Comparison of ENCODE assay signal across 8 cellular contexts in the genomic region with DNA sequence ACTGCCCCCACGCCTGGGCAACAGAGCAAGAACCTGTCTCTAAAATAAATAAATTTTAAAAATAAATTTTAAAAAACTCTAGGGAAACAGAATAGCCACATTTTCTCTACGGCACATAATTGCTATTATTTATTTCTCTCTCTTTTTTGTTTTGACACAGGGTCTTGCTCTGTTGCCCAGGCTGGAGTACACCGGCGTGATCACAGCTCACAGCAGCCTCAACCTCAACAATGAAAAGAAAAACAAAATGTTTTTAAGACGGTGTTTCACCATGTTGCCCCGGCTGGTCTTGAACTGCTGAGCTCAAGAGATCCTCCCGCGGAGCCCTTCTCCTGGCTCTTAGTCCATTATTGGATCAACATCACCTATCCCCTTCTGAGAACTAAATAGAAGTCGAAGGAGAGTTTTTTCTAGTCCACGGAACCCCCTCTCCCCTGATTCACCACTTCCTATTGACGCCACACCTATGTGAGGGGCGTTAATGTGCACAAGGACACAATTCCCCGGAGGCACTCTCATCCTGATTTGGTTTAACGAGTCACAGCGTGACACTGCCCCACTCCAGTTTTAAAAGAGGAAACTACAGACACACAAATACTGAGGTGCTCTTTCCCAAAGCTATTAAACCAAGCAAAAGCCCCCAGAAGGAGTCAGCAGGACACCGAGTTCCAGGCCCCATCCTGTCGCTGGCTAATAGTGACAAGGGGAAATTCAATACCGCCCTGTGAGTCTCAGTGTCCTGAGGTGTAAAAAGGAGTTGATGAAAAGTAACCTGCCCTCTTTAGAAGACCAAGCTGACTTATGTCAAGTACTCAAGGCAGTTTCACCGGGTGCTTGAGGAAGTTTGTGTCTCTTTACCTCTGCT. TPM values are rescaled to one million over a fixed set of nuclear protein-coding genes. Genes with fewer than 3 reads are reported as not detected.
DNase-seq lines count a peak whose midpoint lies in the region; ATAC-seq and TF ChIP-seq lines count a peak whose summit lies in the region.

No MANE protein-coding gene starts in this region.

- no peak for TF ChIP-seq POLR2A in erythroblast (IDR thresholded peaks at IDR 0.05; ENCODE audit: low read length)

- H4K20me1 ChIP-seq in GM23338 (replicated peaks; ENCODE audit: insufficient read depth): peaks cover 18% of the 10 kb centered on the region

- H3K9me2 ChIP-seq in GM23338 (ENCODE audit: insufficient read depth): 0 out of 2 replicates have a peak, but pooled peaks cover 4% of the 10 kb centered on the region

- ATAC-seq in GM23338 (peak; percentile 9), GM21515 (IDR thresholded peaks at IDR 0.05; ENCODE audit: unreplicated experiment) (no peak), GM19467 (IDR thresholded peaks at IDR 0.05; ENCODE audit: unreplicated experiment) (no peak)

- H3K4me2 ChIP-seq in GM23338: peak overlapping the region; percentile 99

- peaks cover 9% of the 10 kb centered on the region for H3K27me3 Mint-ChIP-seq in GM23338 (ENCODE audit: insufficient read depth, low read depth, poor library complexity)
- H3K27me3 Mint-ChIP-seq in nephron (ENCODE audit: low read depth): peaks cover 14% of the 10 kb centered on the region

- H3K4me1 Mint-ChIP-seq in GM23338: peaks cover 21% of the 10 kb centered on the region
- H3K4me1 Mint-ChIP-seq in nephron: peaks cover 22% of the 10 kb centered on the region

- peaks cover 58% of the 10 kb centered on the region for H3K79me2 ChIP-seq in GM23338 (replicated peaks; ENCODE audit: insufficient read depth)

- peaks cover 7% of the 10 kb centered on the region; the same call in 1 of the 2 replicates for H3F3A ChIP-seq in GM23338 (replicated peaks; ENCODE audit: low read depth)

- no peaks in the 10 kb centered on the region for H3K36me3 ChIP-seq in GM23338 (ENCODE audit: insufficient read depth)

- no peaks in the 10 kb centered on the region for H3K36me3 Mint-ChIP-seq in GM23338 (ENCODE audit: low read depth)
- H3K36me3 Mint-ChIP-seq in nephron (ENCODE audit: low read depth): peaks cover 8% of the 10 kb centered on the region

- peak overlapping the region; percentile 98 for H2AFZ ChIP-seq in GM23338

- no peak for TF ChIP-seq CTCF in GM23338 (conservative IDR thresholded peaks at IDR 0.05; ENCODE audit: low read depth in 2 of 2)
- TF ChIP-seq CTCF in nephron (IDR thresholded peaks at IDR 0.05; ENCODE audit: unreplicated experiment in 3 of 3): no peak

- H3K27me3 ChIP-seq in GM23338 (ENCODE audit: insufficient read depth): no peaks in the 10 kb centered on the region; the same call in 1 of the 2 replicates

- H3K27ac ChIP-seq in GM23338 (ENCODE audit: low read depth): no peak overlapping the region; the same call in 1 of the 2 replicates

- peak overlapping the region; percentile 97 for H3K4me3 ChIP-seq in GM23338

- H3K4me1 ChIP-seq in GM23338 (ENCODE audit: insufficient read depth): peaks cover 31% of the 10 kb centered on the region; the same call in 1 of the 2 replicates

- H3K27ac Mint-ChIP-seq in GM23338 (no peak overlapping the region), nephron (peak overlapping the region; percentile 57 to 97 (median 90))

- H3K9me3 Mint-ChIP-seq in GM23338 (no peaks in the 10 kb centered on the region; the same call in 2 of the 3 replicates), nephron (no peaks in the 10 kb centered on the region)

- H3K4me3 Mint-ChIP-seq in GM23338 (peak overlapping the region; percentile 95), nephron (peak overlapping the region; percentile 91 to 96 (median 93))

- peak; percentile 9 to 14 for DNase-seq in AML-193 (lab: John Stamatoyannopoulos, UW)
- peak; percentile 42 for DNase-seq in GM23338 (ENCODE audit: low spot score)
- peak; percentile 4 for DNase-seq in T-helper 9 cell
- peak; percentile 42 to 63 for DNase-seq in erythroblast (lab: John Stamatoyannopoulos, UW)
- no peak for DNase-seq in NCI-H2196 (lab: John Stamatoyannopoulos, UW; ENCODE audit: unreplicated experiment)

TF ChIP-seq in GM23338, 12 proteins besides CTCF, POLR2A, EP300 and RAD21:
- TF ChIP-seq EZH2phosphoT487 (IDR thresholded peaks at IDR 0.05; ENCODE audit: unreplicated experiment) (no peak), ZNF114 (CRISPR knock-in tag; IDR thresholded peaks at IDR 0.05) (no peak), JUNB (IDR thresholded peaks at IDR 0.05; ENCODE audit: unreplicated experiment) (no peak), EZH2 (IDR thresholded peaks at IDR 0.05; ENCODE audit: low read depth, unreplicated experiment) (no peak)
- TF ChIP-seq, protein P1, sequence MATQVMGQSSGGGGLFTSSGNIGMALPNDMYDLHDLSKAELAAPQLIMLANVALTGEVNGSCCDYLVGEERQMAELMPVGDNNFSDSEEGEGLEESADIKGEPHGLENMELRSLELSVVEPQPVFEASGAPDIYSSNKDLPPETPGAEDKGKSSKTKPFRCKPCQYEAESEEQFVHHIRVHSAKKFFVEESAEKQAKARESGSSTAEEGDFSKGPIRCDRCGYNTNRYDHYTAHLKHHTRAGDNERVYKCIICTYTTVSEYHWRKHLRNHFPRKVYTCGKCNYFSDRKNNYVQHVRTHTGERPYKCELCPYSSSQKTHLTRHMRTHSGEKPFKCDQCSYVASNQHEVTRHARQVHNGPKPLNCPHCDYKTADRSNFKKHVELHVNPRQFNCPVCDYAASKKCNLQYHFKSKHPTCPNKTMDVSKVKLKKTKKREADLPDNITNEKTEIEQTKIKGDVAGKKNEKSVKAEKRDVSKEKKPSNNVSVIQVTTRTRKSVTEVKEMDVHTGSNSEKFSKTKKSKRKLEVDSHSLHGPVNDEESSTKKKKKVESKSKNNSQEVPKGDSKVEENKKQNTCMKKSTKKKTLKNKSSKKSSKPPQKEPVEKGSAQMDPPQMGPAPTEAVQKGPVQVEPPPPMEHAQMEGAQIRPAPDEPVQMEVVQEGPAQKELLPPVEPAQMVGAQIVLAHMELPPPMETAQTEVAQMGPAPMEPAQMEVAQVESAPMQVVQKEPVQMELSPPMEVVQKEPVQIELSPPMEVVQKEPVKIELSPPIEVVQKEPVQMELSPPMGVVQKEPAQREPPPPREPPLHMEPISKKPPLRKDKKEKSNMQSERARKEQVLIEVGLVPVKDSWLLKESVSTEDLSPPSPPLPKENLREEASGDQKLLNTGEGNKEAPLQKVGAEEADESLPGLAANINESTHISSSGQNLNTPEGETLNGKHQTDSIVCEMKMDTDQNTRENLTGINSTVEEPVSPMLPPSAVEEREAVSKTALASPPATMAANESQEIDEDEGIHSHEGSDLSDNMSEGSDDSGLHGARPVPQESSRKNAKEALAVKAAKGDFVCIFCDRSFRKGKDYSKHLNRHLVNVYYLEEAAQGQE (IDR thresholded peaks at IDR 0.05; ENCODE audit: unreplicated experiment): no peak
- TF ChIP-seq, protein P2, sequence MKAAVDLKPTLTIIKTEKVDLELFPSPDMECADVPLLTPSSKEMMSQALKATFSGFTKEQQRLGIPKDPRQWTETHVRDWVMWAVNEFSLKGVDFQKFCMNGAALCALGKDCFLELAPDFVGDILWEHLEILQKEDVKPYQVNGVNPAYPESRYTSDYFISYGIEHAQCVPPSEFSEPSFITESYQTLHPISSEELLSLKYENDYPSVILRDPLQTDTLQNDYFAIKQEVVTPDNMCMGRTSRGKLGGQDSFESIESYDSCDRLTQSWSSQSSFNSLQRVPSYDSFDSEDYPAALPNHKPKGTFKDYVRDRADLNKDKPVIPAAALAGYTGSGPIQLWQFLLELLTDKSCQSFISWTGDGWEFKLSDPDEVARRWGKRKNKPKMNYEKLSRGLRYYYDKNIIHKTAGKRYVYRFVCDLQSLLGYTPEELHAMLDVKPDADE (IDR thresholded peaks at IDR 0.05): no peak

RNA-seq across cellular contexts. Expression of a gene that starts 1.1 kb away (rescaled TPM):
- total RNA-seq in GM23338 (2014; rRNA removed; shearing (Covaris generic)): 41.7 and 45.1 TPM in 2 replicates
- polyA plus RNA-seq in GM23338 (2016; fragmentation: Nextera tagmentation; extraction: Ambion mirVana): 18.3 and 18.4 TPM in 2 replicates
